Comparison of ENCODE assay signal across 8 cellular contexts in the genomic region with DNA sequence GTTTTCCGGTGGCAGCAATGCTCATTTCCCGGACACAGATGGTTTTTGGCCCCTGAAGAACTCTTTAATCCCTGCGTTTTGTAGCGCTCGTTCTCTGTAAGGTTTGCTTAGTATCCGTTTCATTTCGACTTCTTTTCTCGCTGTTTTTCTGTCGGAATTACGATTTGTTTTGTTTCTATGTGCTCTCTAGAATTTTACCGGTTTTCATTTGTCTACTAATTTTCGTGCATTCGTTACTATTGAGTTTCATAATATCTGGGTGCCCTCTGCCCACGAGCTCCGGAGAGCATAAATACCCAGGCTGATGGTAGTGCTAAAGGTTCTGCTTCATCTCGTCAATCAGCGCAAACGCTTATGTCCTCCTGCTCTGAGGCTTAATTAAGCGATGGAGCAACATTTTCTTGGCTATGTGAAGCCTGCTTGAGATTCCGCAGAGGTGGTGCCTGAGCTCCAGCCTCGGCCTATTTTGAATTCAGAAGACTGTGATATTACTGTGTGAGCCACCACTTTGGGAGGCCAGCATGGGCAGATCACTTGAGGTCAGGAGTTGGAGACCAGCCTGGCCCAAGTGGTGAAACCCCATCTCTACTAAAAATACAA. TPM values are rescaled to one million over a fixed set of nuclear protein-coding genes. Genes with fewer than 3 reads are reported as not detected.
DNase-seq lines count a peak whose midpoint lies in the region; ATAC-seq and TF ChIP-seq lines count a peak whose summit lies in the region.

No MANE protein-coding gene starts in this region.

- WGBS in heart right ventricle, 2 donors = 5 to 8% methylated on average over 21 of the region's 21 CpGs
- WGBS in adrenal gland, 4 donors = 9 to 14% (median 10%) methylated on average over 21 of the region's 21 CpGs
- 6 to 7% methylated on average over 21 of the region's 21 CpGs for WGBS in lung, 2 donors
- 11% methylated on average over 21 of the region's 21 CpGs for WGBS in urinary bladder

- H3K4me1 ChIP-seq in heart right ventricle (peaks cover 0 to 63% (median 12%) of the 10 kb centered on the region in 9 donors), adrenal gland (replicated peaks in 1 of 2) (peaks cover 0 to 5% of the 10 kb centered on the region in 2 donors), lung (ENCODE audit: control insufficient read depth in 2 of 2, insufficient read depth in 2 of 2, low read length in 2 of 2) (peaks cover 0 to 2% of the 10 kb centered on the region in 2 donors), urinary bladder (ENCODE audit: insufficient read depth) (no peaks in the 10 kb centered on the region), mucosa of descending colon (ENCODE audit: low read depth) (peaks cover 3% of the 10 kb centered on the region)

- H3K9me3 ChIP-seq in heart right ventricle = no peaks in the 10 kb centered on the region
- no peaks in the 10 kb centered on the region for H3K9me3 ChIP-seq in adrenal gland (replicated peaks in 1 of 3)
- peaks cover 0 to 11% of the 10 kb centered on the region in 2 donors for H3K9me3 ChIP-seq in lung (ENCODE audit: control insufficient read depth in 2 of 2, insufficient read depth in 1 of 2, low read length in 1 of 2)
- H3K9me3 ChIP-seq in mucosa of descending colon = no peaks in the 10 kb centered on the region

- H3K36me3 ChIP-seq in heart right ventricle (peaks cover 0 to 7% (median 0%) of the 10 kb centered on the region in 9 donors), adrenal gland (replicated peaks in 1 of 2) (no peaks in the 10 kb centered on the region), lung (ENCODE audit: control insufficient read depth in 2 of 2, insufficient read depth in 2 of 2, low read length in 2 of 2) (no peaks in the 10 kb centered on the region), urinary bladder (ENCODE audit: insufficient read depth) (no peaks in the 10 kb centered on the region), mucosa of descending colon (ENCODE audit: low read depth) (no peaks in the 10 kb centered on the region)

- TF ChIP-seq CTCF in heart right ventricle (IDR thresholded peaks at IDR 0.05) (peak in 2 of 9 donors; percentile 14 to 30), adrenal gland (IDR thresholded peaks at IDR 0.05) (peak in 2 of 6 experiments; percentile 23 to 25), lung (IDR thresholded peaks at IDR 0.05; ENCODE audit: control extremely low read depth, extremely low read depth) (no peak), mucosa of descending colon (IDR thresholded peaks at IDR 0.05) (no peak)

- peaks cover 0 to 100% (median 94%) of the 10 kb centered on the region in 7 donors for H3K27me3 ChIP-seq in heart right ventricle
- no peaks in the 10 kb centered on the region for H3K27me3 ChIP-seq in adrenal gland
- H3K27me3 ChIP-seq in lung (ENCODE audit: control insufficient read depth, insufficient read depth) = no peaks in the 10 kb centered on the region

- H3K27ac ChIP-seq in heart right ventricle (peak overlapping the region; percentile 11 to 100 (median 96)), adrenal gland (peak overlapping the region in 4 of 5 donors; percentile 87 to 98 (median 95)), lung (ENCODE audit: low read depth in 1 of 2, low read length in 1 of 2) (peak overlapping the region; percentile 10 to 94), urinary bladder (ENCODE audit: low read depth) (no peak overlapping the region)

- no peak for ATAC-seq in heart right ventricle
- no peak for ATAC-seq in lung (ENCODE audit: insufficient read depth, low FRiP score)
- no peak for ATAC-seq in mucosa of descending colon

- TF ChIP-seq POLR2A in adrenal gland (IDR thresholded peaks at IDR 0.05) = no peak

- peak overlapping the region in 9 of 10 donors; percentile 53 to 76 (median 66) for H3K4me3 ChIP-seq in heart right ventricle
- peak overlapping the region in 2 of 4 donors; percentile 18 to 61 for H3K4me3 ChIP-seq in adrenal gland
- H3K4me3 ChIP-seq in lung = no peak overlapping the region
- peak overlapping the region; percentile 23 for H3K4me3 ChIP-seq in urinary bladder (ENCODE audit: low read depth, low read length)
- no peak overlapping the region for H3K4me3 ChIP-seq in mucosa of descending colon

- DNase-seq in heart right ventricle (no peak), cardiac septum (ENCODE audit: low spot score) (no peak), adrenal gland (no peak), lung (ENCODE audit: low spot score) (no peak), NK-92 (lab: John Stamatoyannopoulos, UW; ENCODE audit: unreplicated experiment) (no peak), nucleus accumbens (lab: John Stamatoyannopoulos, UW) (no peak), mucosa of descending colon (no peak)

- intact Hi-C loops in heart right ventricle (cut with DNase I) (loop anchor here in 9 of 10 donors (2.0 to 10.0 kb wide), 8 partner anchors 14 to 70 kb away; a partner anchor contains a TSS), cardiac septum (cut with DNase I) (loop anchor here (1.0 kb wide), 1 partner anchor 44 kb away; no protein-coding TSS in a partner anchor), adrenal gland (cut with DNase I) (loop anchor here in 1 of 2 donors (2.0 kb wide), 1 partner anchor 48 kb away; no protein-coding TSS in a partner anchor), mucosa of descending colon (cut with DNase I, micrococcal nuclease) (loop anchor here in 1 of 2 donors (5.0 kb wide), 1 partner anchor 47 kb away; a partner anchor contains a TSS)

RNA-seq across cellular contexts. Expression of a gene that starts 44.9 kb away (rescaled TPM):
- 1 to 10 TPM in 4 of 10 donors, under 1 TPM in 6; 0.42 to 1.8 (median 0.87) TPM for total RNA-seq in heart right ventricle
- 1 to 10 TPM; 2.4 to 3.4 TPM for polyA plus RNA-seq in heart right ventricle
- 1.2 TPM for total RNA-seq in cardiac septum
- total RNA-seq in adrenal gland = 1 to 10 TPM in 7 of 8 donors, under 1 TPM in 1; 0.30 to 3.7 (median 2.8) TPM
- polyA plus RNA-seq in adrenal gland = 1 to 10 TPM in 2 of 3 donors, under 1 TPM in 1; 0.55 to 5.2 (median 3.5) TPM
- total RNA-seq in lung = 1 to 10 TPM; 4.0 to 5.2 TPM
- polyA plus RNA-seq in lung = 1 to 10 TPM; 4.4 to 5.2 TPM
- total RNA-seq in urinary bladder = 3.5 TPM
- 2.9 TPM for polyA plus RNA-seq in urinary bladder
- total RNA-seq in mucosa of descending colon = 1 to 10 TPM; 1.3 to 2.3 (median 1.8) TPM

Comparison
In these comparisons a context has a peak if more than half of its experiments do, and no peak if none do; other contexts are left out.
1. H3K4me3 ChIP-seq: peak in heart right ventricle (9 of 10) and urinary bladder (single experiment); none in lung (single experiment) and mucosa of descending colon (single experiment).